17 cellular contexts compared by ENCODE assay signal in genomic region chr4:167185465-167185864, GRCh38. TPM values are rescaled to one million over a fixed set of nuclear protein-coding genes. Genes with fewer than 3 reads are reported as not detected.
DNase-seq lines count a peak whose midpoint lies in the region; ATAC-seq, FAIRE-seq and TF ChIP-seq lines count a peak whose summit lies in the region.
"Had no signal": no experiment of that assay in that cellular context is flagged by ENCODE, and none has a peak within 500 bp of the region (broad histone marks: within the 10 kb centered on the region; RNA-seq: fewer than 3 reads in every experiment).

No MANE protein-coding gene starts in this region.

- H3K4me1 ChIP-seq in pancreas: peaks cover 0 to 5% (median 0%) of the 10 kb centered on the region in 3 donors
- H3K4me1 ChIP-seq: BLaER1 treated with 17β-estradiol and CSF1 and Interleukin-3, amounts not matched to agents 10 nM and 100 nM had no signal

- TF ChIP-seq POLR2A in erythroblast (IDR thresholded peaks at IDR 0.05; ENCODE audit: low read length): no peak

- H3K9me3 ChIP-seq in pancreas: no peaks in the 10 kb centered on the region
- H3K9me3 ChIP-seq: BLaER1 treated with 17β-estradiol and CSF1 and Interleukin-3, amounts not matched to agents 10 nM and 100 nM; HAP-1 had no signal

- TF ChIP-seq CTCF in bronchial epithelial cell (IDR thresholded peaks at IDR 0.05; ENCODE audit: insufficient read depth, low read length, severe bottlenecking) (no peak), pancreas (IDR thresholded peaks at IDR 0.05) (no peak)

- FAIRE-seq in bronchial epithelial cell (lab: Jason Lieb, UNC) (no peak), pancreas (lab: Jason Lieb, UNC) (no peak)
- FAIRE-seq: GM19239, H1, HepG2, HTR-8/SVneo had no signal

- peak; percentile 48 to 63 (median 50) for ATAC-seq in pancreas
- ATAC-seq: HepG2 had no signal

- intact Hi-C loops in pancreas (cut with DNase I) (no loop called here), cardiac septum (cut with DNase I) (no loop called here)

- no peak overlapping the region for H3K27ac ChIP-seq in pancreas
- H3K27ac ChIP-seq: BLaER1 treated with 17β-estradiol and CSF1 and Interleukin-3, amounts not matched to agents 10 nM and 100 nM had no signal

- H3K36me3 ChIP-seq in bronchial epithelial cell (ENCODE audit: control insufficient read depth, insufficient read depth, low read length) (no peaks in the 10 kb centered on the region), pancreas (no peaks in the 10 kb centered on the region)
- H3K36me3 ChIP-seq: BLaER1 treated with 17β-estradiol and CSF1 and Interleukin-3, amounts not matched to agents 10 nM and 100 nM; HAP-1 had no signal

- 13 to 23% methylated on average over 3 of the region's 3 CpGs for WGBS in pancreas, 2 donors

- H3K27me3 ChIP-seq in bronchial epithelial cell (ENCODE audit: control insufficient read depth, insufficient read depth, low read length) (no peaks in the 10 kb centered on the region), pancreas (no peaks in the 10 kb centered on the region)
- H3K27me3 ChIP-seq: BLaER1 treated with 17β-estradiol and CSF1 and Interleukin-3, amounts not matched to agents 10 nM and 100 nM had no signal

- peak; percentile 63 for DNase-seq in DMS53 treated with DMSO at 0.1 percent for 48 hours (lab: John Stamatoyannopoulos, UW; ENCODE audit: unreplicated experiment)
- DNase-seq in NCI-H526 treated with DMSO at 0.1 percent for 48 hours (lab: John Stamatoyannopoulos, UW): peak; percentile 84
- DNase-seq in bronchial epithelial cell (ENCODE audit: low read depth): peak; percentile 56
- no peak for DNase-seq in pancreas
- no peak for DNase-seq in cardiac septum (ENCODE audit: low spot score)
- DNase-seq in NCI-H2029 treated with DMSO at 0.1 percent for 48 hours (lab: John Stamatoyannopoulos, UW): no peak
- no peak for DNase-seq in erythroblast (lab: John Stamatoyannopoulos, UW)
- no peak for DNase-seq in activated T-cell treated with anti-CD3 and anti-CD28 coated beads, Interleukin-2, amount 50 U/mL, for 1 hour
- DNase-seq: ACHN; CD4-positive, alpha-beta T cell; GF-D8 had no signal

- H3K4me3 ChIP-seq in bronchial epithelial cell (ENCODE audit: low read depth, low read length) (no peak overlapping the region), pancreas (no peak overlapping the region)
- H3K4me3 ChIP-seq: BLaER1 treated with 17β-estradiol and CSF1 and Interleukin-3, amounts not matched to agents 10 nM and 100 nM; HAP-1 had no signal

RNA-seq across cellular contexts. Expression of gene SPOCK3, which starts 48.8 kb away (rescaled TPM):
- total RNA-seq in bronchial epithelial cell (0.53 and 1.0 TPM in 2 replicates), pancreas (1 to 10 TPM in 2 of 6 donors, under 1 TPM in 4; 0.16 to 2.0 (median 0.61) TPM), cardiac septum (not detected)
- 1 to 10 TPM in 1 of 2 donors, under 1 TPM in 1; 0.30 to 3.1 TPM for polyA plus RNA-seq in pancreas
- total RNA-seq: CD4-positive, alpha-beta T cell; HepG2 had no signal
- polyA plus RNA-seq: HepG2 had no signal

Comparison
In these comparisons a context has a peak if more than half of its experiments do, and no peak if none do; other contexts are left out.
1. DNase-seq: peak in DMS53 treated with DMSO at 0.1 percent for 48 hours (single experiment), NCI-H526 treated with DMSO at 0.1 percent for 48 hours (single experiment) and bronchial epithelial cell (single experiment); none in pancreas (0 of 6), cardiac septum (single experiment), NCI-H2029 treated with DMSO at 0.1 percent for 48 hours (single experiment), erythroblast (0 of 2) and activated T-cell treated with anti-CD3 and anti-CD28 coated beads, Interleukin-2, amount 50 U/mL, for 1 hour (single experiment).